Comparison of ENCODE assay signal across 30 cellular contexts in the genomic region with DNA sequence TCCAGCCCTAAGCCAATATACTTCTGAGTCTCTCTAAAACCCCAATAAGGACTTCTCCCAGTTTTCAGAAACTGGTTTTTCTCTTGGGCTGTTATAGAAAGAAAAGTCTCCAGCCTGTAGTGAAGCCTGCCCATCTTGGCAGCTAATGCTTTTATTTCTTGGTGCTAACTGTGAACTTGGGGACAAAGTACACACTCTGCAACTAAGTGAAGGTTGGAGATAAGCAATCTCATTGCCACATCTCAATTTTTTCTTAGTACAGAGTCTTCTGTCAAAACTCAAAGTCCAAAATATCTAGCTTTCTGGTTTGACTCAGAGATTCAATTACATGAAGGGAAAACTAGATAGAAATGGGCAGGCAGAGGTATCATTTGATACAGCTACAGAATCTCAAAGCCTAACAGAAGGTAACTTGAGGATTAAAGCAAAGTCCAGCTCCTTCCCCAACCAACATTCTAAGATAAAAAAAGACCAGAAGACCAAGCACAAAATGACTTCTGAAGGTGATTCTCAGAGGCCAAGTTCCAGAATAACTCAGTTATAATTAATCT. TPM values are rescaled to one million over a fixed set of nuclear protein-coding genes. Genes with fewer than 3 reads are reported as not detected.
DNase-seq lines count a peak whose midpoint lies in the region; ATAC-seq, FAIRE-seq and TF ChIP-seq lines count a peak whose summit lies in the region.
"Had no signal": no experiment of that assay in that cellular context is flagged by ENCODE, and none has a peak within 500 bp of the region (broad histone marks: within the 10 kb centered on the region; RNA-seq: fewer than 3 reads in every experiment).

No MANE protein-coding gene starts in this region.

- H3K4me3 ChIP-seq in Peyer's patch: no peak overlapping the region
- H3K4me3 ChIP-seq in kidney (ENCODE audit: low read length in 2 of 2): no peak overlapping the region
- no peak overlapping the region for H3K4me3 ChIP-seq in psoas muscle
- H3K4me3 ChIP-seq: cardiac muscle cell, SK-N-MC, spleen, thoracic aorta had no signal

- H3K9me3 ChIP-seq in Peyer's patch (no peaks in the 10 kb centered on the region), kidney (ENCODE audit: control insufficient read depth in 1 of 2, low read length in 2 of 2) (no peaks in the 10 kb centered on the region), psoas muscle (no peaks in the 10 kb centered on the region)
- H3K9me3 ChIP-seq: spleen, thoracic aorta had no signal

- H3K27me3 Mint-ChIP-seq in activated T-helper 1 cell treated with anti-CD3 and anti-CD28 coated beads, Interleukin-12 subunit alpha, Interleukin-12 subunit beta, Interleukin-2, Interleukin-4 antibody, amounts not matched to agents 30 ng/mL and 10 ng/mL and 1 ng/mL, durations not matched to agents 14 hours and 24 hours and 36 hours (ENCODE audit: insufficient read depth): no peaks in the 10 kb centered on the region
- H3K27me3 Mint-ChIP-seq in chondrocyte (ENCODE audit: low read depth): no peaks in the 10 kb centered on the region
- H3K27me3 Mint-ChIP-seq: activated B cell treated with CpG ODN at 0.5 μM for 24 hours; activated naive CD4-positive, alpha-beta T cell treated with anti-CD3 and anti-CD28 coated beads, Interleukin-2, amount 10 ng/mL, durations not matched to agents 7 days and 5 days had no signal

- peaks cover 63% of the 10 kb centered on the region for H3K36me3 Mint-ChIP-seq in activated T-helper 1 cell treated with anti-CD3 and anti-CD28 coated beads, Interleukin-12 subunit alpha, Interleukin-12 subunit beta, Interleukin-2, Interleukin-4 antibody, amounts not matched to agents 30 ng/mL and 10 ng/mL and 1 ng/mL, durations not matched to agents 14 hours and 24 hours and 36 hours (ENCODE audit: low read depth)
- H3K36me3 Mint-ChIP-seq in chondrocyte (ENCODE audit: low read depth): peaks cover 26% of the 10 kb centered on the region

- DNase-seq in Peyer's patch (no peak), kidney (no peak), psoas muscle (no peak), GM12892 (ENCODE audit: insufficient read length) (no peak), chondrocyte (ENCODE audit: low spot score) (no peak), NCI-H187 treated with DMSO at 0.1 percent for 48 hours (lab: John Stamatoyannopoulos, UW) (no peak)
- DNase-seq in activated T-helper 1 cell treated with anti-CD3 and anti-CD28 coated beads, Interleukin-12 subunit alpha, Interleukin-12 subunit beta, Interleukin-2, Interleukin-4 antibody, amounts not matched to agents 30 ng/mL and 10 ng/mL and 1 ng/mL, durations not matched to agents 14 hours and 24 hours and 36 hours (ENCODE audit: low spot score): no peak
- DNase-seq: activated B cell treated with CpG ODN at 0.5 μM for 24 hours; activated CD4-positive, alpha-beta T cell treated with anti-CD3 and anti-CD28 coated beads, Interleukin-2, amount 50 U/mL, for 48 hours; activated naive CD4-positive, alpha-beta T cell treated with anti-CD3 and anti-CD28 coated beads, Interleukin-2, amount 10 ng/mL, durations not matched to agents 7 days and 5 days; activated T-cell treated with anti-CD3 and anti-CD28 coated beads for 4 hours; anterior cingulate cortex; dermis blood vessel endothelial cell; EL; HCEC 1CT; islet precursor cell; NCI-H1092 treated with DMSO at 0.1 percent for 48 hours; NCI-H1930; NCI-H226; NCI-H748 treated with DMSO at 0.1 percent for 48 hours; occipital lobe; retina; spleen; stimulated activated CD4-positive, alpha-beta T cell treated with anti-CD3 and anti-CD28 coated beads, Interleukin-2, amount 100 ng/mL, for 48 hours; T-helper 9 cell had no signal

- TF ChIP-seq POLR2A in Peyer's patch (IDR thresholded peaks at IDR 0.05) (no peak), GM12892 (IDR thresholded peaks at IDR 0.05; ENCODE audit: low read depth, low read length) (no peak)

- H3K27ac ChIP-seq in Peyer's patch: peak overlapping the region in 3 of 4 donors; percentile 58 to 88 (median 84)
- H3K27ac ChIP-seq in kidney (ENCODE audit: low read depth in 2 of 2, low read length in 2 of 2): peak overlapping the region; percentile 30 to 55
- peak overlapping the region; percentile 46 for H3K27ac ChIP-seq in psoas muscle
- H3K27ac ChIP-seq: C4-2B, SK-N-MC, thoracic aorta had no signal

- intact Hi-C loops in activated T-helper 1 cell treated with anti-CD3 and anti-CD28 coated beads, Interleukin-12 subunit alpha, Interleukin-12 subunit beta, Interleukin-2, Interleukin-4 antibody, amounts not matched to agents 30 ng/mL and 10 ng/mL and 1 ng/mL, durations not matched to agents 14 hours and 24 hours and 36 hours (cut with micrococcal nuclease): no loop called here
- intact Hi-C loops in kidney (cut with DNase I) (no loop called here), psoas muscle (cut with DNase I) (no loop called here)

- ATAC-seq in psoas muscle: no peak
- ATAC-seq: stimulated activated effector memory CD8-positive, alpha-beta T cell treated with anti-CD3 and anti-CD28 coated beads, Interleukin-12 subunit alpha, Interleukin-12 subunit beta, amount 100 ng/mL, for 72 hours had no signal

- peaks cover 0 to 48% (median 0%) of the 10 kb centered on the region in 3 donors for H3K36me3 ChIP-seq in Peyer's patch
- H3K36me3 ChIP-seq in kidney (ENCODE audit: control insufficient read depth in 1 of 2, insufficient read depth in 2 of 2, low read length in 2 of 2): peaks cover 26 to 34% of the 10 kb centered on the region in 2 donors
- peaks cover 17 to 68% of the 10 kb centered on the region in 2 donors for H3K36me3 ChIP-seq in psoas muscle (ENCODE audit: insufficient read depth in 1 of 2, low read depth in 1 of 2)

- peaks cover 0 to 30% (median 4%) of the 10 kb centered on the region in 4 donors for H3K4me1 ChIP-seq in Peyer's patch
- H3K4me1 ChIP-seq in kidney (ENCODE audit: control insufficient read depth in 1 of 2, insufficient read depth in 1 of 2, low read depth in 1 of 2, low read length in 2 of 2): peaks cover 14 to 24% of the 10 kb centered on the region in 2 donors
- peaks cover 49% of the 10 kb centered on the region for H3K4me1 ChIP-seq in psoas muscle

- peak overlapping the region; percentile 76 for H3K27ac Mint-ChIP-seq in activated T-helper 1 cell treated with anti-CD3 and anti-CD28 coated beads, Interleukin-12 subunit alpha, Interleukin-12 subunit beta, Interleukin-2, Interleukin-4 antibody, amounts not matched to agents 30 ng/mL and 10 ng/mL and 1 ng/mL, durations not matched to agents 14 hours and 24 hours and 36 hours
- no peak overlapping the region for H3K27ac Mint-ChIP-seq in chondrocyte (ENCODE audit: unreplicated experiment)
- H3K27ac Mint-ChIP-seq: activated B cell treated with CpG ODN at 0.5 μM for 24 hours; stimulated activated effector memory CD8-positive, alpha-beta T cell treated with anti-CD3 and anti-CD28 coated beads, Interleukin-12 subunit alpha, Interleukin-12 subunit beta, amount 100 ng/mL, for 72 hours had no signal

- FAIRE-seq in kidney (lab: Jason Lieb, UNC) (no peak), GM12892 (lab: Jason Lieb, UNC) (no peak)

- no peaks in the 10 kb centered on the region for H3K27me3 ChIP-seq in Peyer's patch
- H3K27me3 ChIP-seq in psoas muscle (ENCODE audit: insufficient read depth in 3 of 3, low read length in 2 of 3): no peaks in the 10 kb centered on the region
- H3K27me3 ChIP-seq: cardiac muscle cell, spleen had no signal

- H3K4me1 Mint-ChIP-seq in activated T-helper 1 cell treated with anti-CD3 and anti-CD28 coated beads, Interleukin-12 subunit alpha, Interleukin-12 subunit beta, Interleukin-2, Interleukin-4 antibody, amounts not matched to agents 30 ng/mL and 10 ng/mL and 1 ng/mL, durations not matched to agents 14 hours and 24 hours and 36 hours (ENCODE audit: low read depth): peaks cover 60% of the 10 kb centered on the region
- H3K4me1 Mint-ChIP-seq in chondrocyte (ENCODE audit: low read depth): peaks cover 4% of the 10 kb centered on the region

- H3K9ac ChIP-seq in kidney (ENCODE audit: low read length in 2 of 2): no peak overlapping the region

- no peak overlapping the region for H3K4me3 Mint-ChIP-seq in activated T-helper 1 cell treated with anti-CD3 and anti-CD28 coated beads, Interleukin-12 subunit alpha, Interleukin-12 subunit beta, Interleukin-2, Interleukin-4 antibody, amounts not matched to agents 30 ng/mL and 10 ng/mL and 1 ng/mL, durations not matched to agents 14 hours and 24 hours and 36 hours
- H3K4me3 Mint-ChIP-seq in chondrocyte (ENCODE audit: unreplicated experiment): no peak overlapping the region
- H3K4me3 Mint-ChIP-seq: activated B cell treated with CpG ODN at 0.5 μM for 24 hours; activated naive CD4-positive, alpha-beta T cell treated with anti-CD3 and anti-CD28 coated beads, Interleukin-2, amount 10 ng/mL, durations not matched to agents 7 days and 5 days; stimulated activated effector memory CD8-positive, alpha-beta T cell treated with anti-CD3 and anti-CD28 coated beads, Interleukin-12 subunit alpha, Interleukin-12 subunit beta, amount 100 ng/mL, for 72 hours had no signal

- H3K9me3 Mint-ChIP-seq in activated T-helper 1 cell treated with anti-CD3 and anti-CD28 coated beads, Interleukin-12 subunit alpha, Interleukin-12 subunit beta, Interleukin-2, Interleukin-4 antibody, amounts not matched to agents 30 ng/mL and 10 ng/mL and 1 ng/mL, durations not matched to agents 14 hours and 24 hours and 36 hours: no peaks in the 10 kb centered on the region
- no peaks in the 10 kb centered on the region for H3K9me3 Mint-ChIP-seq in chondrocyte (ENCODE audit: low read depth)
- H3K9me3 Mint-ChIP-seq: activated B cell treated with CpG ODN at 0.5 μM for 24 hours; activated naive CD4-positive, alpha-beta T cell treated with anti-CD3 and anti-CD28 coated beads, Interleukin-2, amount 10 ng/mL, durations not matched to agents 7 days and 5 days; stimulated activated effector memory CD8-positive, alpha-beta T cell treated with anti-CD3 and anti-CD28 coated beads, Interleukin-12 subunit alpha, Interleukin-12 subunit beta, amount 100 ng/mL, for 72 hours had no signal

- TF ChIP-seq CTCF in Peyer's patch (IDR thresholded peaks at IDR 0.05): no peak
- no peak for TF ChIP-seq CTCF in kidney (IDR thresholded peaks at IDR 0.05; ENCODE audit: borderline replicate concordance, extremely low read depth, insufficient read depth)
- no peak for TF ChIP-seq CTCF in psoas muscle (IDR thresholded peaks at IDR 0.05)
- no peak for TF ChIP-seq CTCF in chondrocyte (IDR thresholded peaks at IDR 0.05)

RNA-seq across cellular contexts. Expression of a gene that starts 14.0 kb away (rescaled TPM):
- total RNA-seq in Peyer's patch (100 to 1,000 TPM; 273 to 366 (median 293) TPM), kidney (172 TPM), psoas muscle (100 to 1,000 TPM; 108 to 206 (median 130) TPM), chondrocyte (86.1 to 98.9 TPM (median 94.9 TPM) in 3 replicates)
- total RNA-seq in activated T-helper 1 cell treated with anti-CD3 and anti-CD28 coated beads, Interleukin-12 subunit alpha, Interleukin-12 subunit beta, Interleukin-2, Interleukin-4 antibody, amounts not matched to agents 30 ng/mL and 10 ng/mL and 1 ng/mL, durations not matched to agents 14 hours and 24 hours and 36 hours: 387 and 400 TPM in 2 replicates
- polyA plus RNA-seq in kidney (ENCODE audit: insufficient read depth, low read depth, low replicate concordance) (334 TPM), psoas muscle (100 to 1,000 TPM; 152 to 270 (median 169) TPM)
- polyA plus RNA-seq in GM12892 (2012; ENCODE audit: missing spikeins): 223 TPM

RNA-seq across cellular contexts. Expression of a gene that starts 58.1 kb away (rescaled TPM):
- total RNA-seq in Peyer's patch (10 to 100 TPM; 28.1 to 62.1 (median 54.6) TPM), kidney (30.8 TPM), psoas muscle (10 to 100 TPM; 13.1 to 23.4 (median 18.9) TPM), chondrocyte (15.5 to 17.6 TPM (median 17.4 TPM) in 3 replicates)
- total RNA-seq in activated T-helper 1 cell treated with anti-CD3 and anti-CD28 coated beads, Interleukin-12 subunit alpha, Interleukin-12 subunit beta, Interleukin-2, Interleukin-4 antibody, amounts not matched to agents 30 ng/mL and 10 ng/mL and 1 ng/mL, durations not matched to agents 14 hours and 24 hours and 36 hours: 52.1 and 56.5 TPM in 2 replicates
- polyA plus RNA-seq in kidney (ENCODE audit: insufficient read depth, low read depth, low replicate concordance) (17.3 TPM), psoas muscle (10 to 100 TPM; 10.4 to 32.5 (median 15.9) TPM)
- polyA plus RNA-seq in GM12892 (2012; ENCODE audit: missing spikeins): 16.5 TPM

RNA-seq across cellular contexts. Expression of a gene that starts 58.2 kb away (rescaled TPM):
- 10 to 100 TPM in 1 of 4 donors, 1 to 10 TPM in 2, under 1 TPM in 1; 0.95 to 26.4 (median 2.2) TPM for total RNA-seq in Peyer's patch
- 1.1 and 1.4 TPM in 2 replicates for total RNA-seq in activated T-helper 1 cell treated with anti-CD3 and anti-CD28 coated beads, Interleukin-12 subunit alpha, Interleukin-12 subunit beta, Interleukin-2, Interleukin-4 antibody, amounts not matched to agents 30 ng/mL and 10 ng/mL and 1 ng/mL, durations not matched to agents 14 hours and 24 hours and 36 hours
- total RNA-seq in kidney: 4.9 TPM
- polyA plus RNA-seq in kidney (ENCODE audit: insufficient read depth, low read depth, low replicate concordance): 7.5 TPM
- total RNA-seq in psoas muscle: 1 to 10 TPM in 2 of 4 donors, under 1 TPM in 2; 0.17 to 3.5 (median 1.1) TPM
- 1 to 10 TPM in 1 of 3 donors, under 1 TPM in 2; 0.25 to 1.7 (median 0.61) TPM for polyA plus RNA-seq in psoas muscle
- 0.42 TPM for polyA plus RNA-seq in GM12892 (2012; ENCODE audit: missing spikeins)
- total RNA-seq in chondrocyte: 3.5 to 12.4 TPM (median 5.8 TPM) in 3 replicates
